Comparison of ENCODE assay signal across 16 cellular contexts in genomic region chr15:63012444-63012843, GRCh38. TPM values are rescaled to one million over a fixed set of nuclear protein-coding genes. Genes with fewer than 3 reads are reported as not detected.
A peak's percentile ranks its signal among the peaks of the same experiment; 100 is the strongest.
DNase-seq lines count a peak whose midpoint lies in the region; TF ChIP-seq lines count a peak whose summit lies in the region.
"Had no signal": no experiment of that assay in that cellular context is flagged by ENCODE, and none has a peak within 500 bp of the region (broad histone marks: within the 10 kb centered on the region; RNA-seq: fewer than 3 reads in every experiment).

No MANE protein-coding gene starts in this region.

- H3K18ac ChIP-seq in mesenchymal stem cell (ENCODE audit: low read depth in 1 of 2, low read length in 2 of 2) (peak overlapping the region in 1 of 2 experiments; percentile 26), trophoblast cell (ENCODE audit: low read length) (no peak overlapping the region)

- H3K27me3 ChIP-seq in mesenchymal stem cell (ENCODE audit: control insufficient read depth in 1 of 2, insufficient read depth in 1 of 2, low read length in 2 of 2) (no peaks in the 10 kb centered on the region), trophoblast cell (ENCODE audit: insufficient read depth, low read length) (no peaks in the 10 kb centered on the region)
- H3K27me3 ChIP-seq: BLaER1 treated with 17β-estradiol and CSF1 and Interleukin-3, amounts not matched to agents 10 nM and 100 nM had no signal

- H2BK5ac ChIP-seq in mesenchymal stem cell (ENCODE audit: low read depth, low read length, poor library complexity, severe bottlenecking) (no peak overlapping the region), trophoblast cell (ENCODE audit: low read depth, low read length, poor library complexity) (no peak overlapping the region)

- POLR2A ChIA-PET in HEK293 (lab: Yijun Ruan, JAX), result interaction anchor here (1.3 kb wide), 1 partner anchor 35 kb away, joined by 3 read pairs; no protein-coding TSS in a partner anchor

- H3K4me1 ChIP-seq in HEK293 (ENCODE audit: control insufficient read depth, insufficient read depth, low read length) (peaks cover 10% of the 10 kb centered on the region), mesenchymal stem cell (ENCODE audit: control insufficient read depth, insufficient read depth, low read depth, low read length) (peaks cover 21% of the 10 kb centered on the region), trophoblast cell (ENCODE audit: control insufficient read depth in 1 of 2, insufficient read depth in 2 of 2, low read length in 2 of 2) (peaks cover 16 to 27% of the 10 kb centered on the region in 2 experiments)
- H3K4me1 ChIP-seq: Caco-2 had no signal

- H2AFZ ChIP-seq in mesenchymal stem cell (ENCODE audit: low read depth, low read length) (no peak overlapping the region), trophoblast cell (ENCODE audit: insufficient read depth, low read length, poor library complexity) (no peak overlapping the region)

- CTCF ChIA-PET in HEK293 (lab: Yijun Ruan, JAX), result interaction anchor here (1.3 kb wide), 1 partner anchor 36 kb away, joined by 3 read pairs; no protein-coding TSS in a partner anchor

- H3K79me1 ChIP-seq in mesenchymal stem cell (replicated peaks; ENCODE audit: low read length, poor library complexity, severe bottlenecking) (no peaks in the 10 kb centered on the region), trophoblast cell (ENCODE audit: low read length) (peaks cover 52% of the 10 kb centered on the region)

- no peak overlapping the region for H3K14ac ChIP-seq in mesenchymal stem cell (ENCODE audit: low read length in 2 of 2)
- peak overlapping the region; percentile 56 for H3K14ac ChIP-seq in trophoblast cell (ENCODE audit: low read length)

- WGBS in mesenchymal stem cell, result 98% methylated on average over 6 of the region's 6 CpGs
- no CpG with 5 or more reads among the region's 6 CpGs for WGBS in trophoblast cell (ENCODE audit: extremely low coverage, insufficient coverage, insufficient read length)

- H3K4me3 ChIP-seq in HEK293 (ENCODE audit: low read depth, low read length), result no peak overlapping the region
- H3K4me3 ChIP-seq in mesenchymal stem cell (ENCODE audit: insufficient read depth in 1 of 2, low read depth in 1 of 2, low read length in 2 of 2), result no peak overlapping the region
- H3K4me3 ChIP-seq in trophoblast cell (ENCODE audit: low read depth, low read length), result no peak overlapping the region
- H3K4me3 ChIP-seq: A549; BLaER1 treated with 17β-estradiol and CSF1 and Interleukin-3, amounts not matched to agents 10 nM and 100 nM had no signal

- H2BK15ac ChIP-seq in mesenchymal stem cell (ENCODE audit: low read depth, poor library complexity, severe bottlenecking), result no peak overlapping the region

- no peak overlapping the region for H3K27ac ChIP-seq in HEK293 (ENCODE audit: extremely low read depth, low read depth, low read length)
- no peak overlapping the region for H3K27ac ChIP-seq in mesenchymal stem cell (ENCODE audit: low read length, poor library complexity, severe bottlenecking)
- no peak overlapping the region for H3K27ac ChIP-seq in trophoblast cell (ENCODE audit: low read depth, low read length)
- H3K27ac ChIP-seq: 22Rv1; BLaER1 treated with 17β-estradiol and CSF1 and Interleukin-3, amounts not matched to agents 10 nM and 100 nM; C4-2B had no signal

- no peak overlapping the region for H3K4me2 ChIP-seq in mesenchymal stem cell (ENCODE audit: low read length, poor library complexity, severe bottlenecking)
- no peak overlapping the region for H3K4me2 ChIP-seq in trophoblast cell (ENCODE audit: low read length)
- H3K4me2 ChIP-seq: BLaER1 treated with 17β-estradiol and CSF1 and Interleukin-3, amounts not matched to agents 10 nM and 100 nM had no signal

- peak overlapping the region; percentile 71 for H2AK5ac ChIP-seq in mesenchymal stem cell (ENCODE audit: low read length, severe bottlenecking)
- peak overlapping the region; percentile 38 for H2AK5ac ChIP-seq in trophoblast cell (ENCODE audit: low read length)

- no peak overlapping the region for H4K91ac ChIP-seq in mesenchymal stem cell (ENCODE audit: low read length)
- peak overlapping the region; percentile 60 for H4K91ac ChIP-seq in trophoblast cell (ENCODE audit: low read depth, low read length)

- DNase-seq in mesenchymal stem cell, result no peak
- DNase-seq in trophoblast cell, result no peak
- DNase-seq in NCI-H2029 (lab: John Stamatoyannopoulos, UW), result no peak
- no peak for DNase-seq in NCI-H2107 (lab: John Stamatoyannopoulos, UW)
- DNase-seq: AML-193; Caco-2; Calu3; CD4-positive, alpha-beta T cell; CD8-positive, alpha-beta T cell; DMS79 treated with DMSO at 0.1 percent for 48 hours; GF-D8 had no signal

- H3K23ac ChIP-seq in mesenchymal stem cell (ENCODE audit: low read length in 2 of 2) (no peak overlapping the region), trophoblast cell (ENCODE audit: low read length) (no peak overlapping the region)

- no peak overlapping the region for H4K8ac ChIP-seq in mesenchymal stem cell (ENCODE audit: low read length)
- no peak overlapping the region for H4K8ac ChIP-seq in trophoblast cell (ENCODE audit: low read depth, low read length)

- peaks cover 5% of the 10 kb centered on the region for H3K79me2 ChIP-seq in trophoblast cell (ENCODE audit: control insufficient read depth, insufficient read depth, low read length, poor library complexity)

- no peak overlapping the region for H3K4ac ChIP-seq in mesenchymal stem cell (ENCODE audit: low read depth in 1 of 2, low read length in 2 of 2)
- H3K4ac ChIP-seq in trophoblast cell (ENCODE audit: low read depth, low read length), result no peak overlapping the region

- H4K12ac ChIP-seq in trophoblast cell (ENCODE audit: low read depth, low read length), result no peak overlapping the region

- no peak for TF ChIP-seq CTCF in HEK293 (tag by site-specific recombination; IDR thresholded peaks at IDR 0.05)

- H2BK12ac ChIP-seq in mesenchymal stem cell (ENCODE audit: low read length in 2 of 2), result peak overlapping the region in 1 of 2 experiments; percentile 40
- H2BK12ac ChIP-seq in trophoblast cell (ENCODE audit: low read length), result peak overlapping the region; percentile 97

- no peak overlapping the region for H3K9ac ChIP-seq in mesenchymal stem cell (ENCODE audit: low read length)
- no peak overlapping the region for H3K9ac ChIP-seq in trophoblast cell (ENCODE audit: low read length)
- H3K9ac ChIP-seq: BLaER1 treated with 17β-estradiol and CSF1 and Interleukin-3, amounts not matched to agents 10 nM and 100 nM had no signal

- no peaks in the 10 kb centered on the region for H3K36me3 ChIP-seq in HEK293 (ENCODE audit: control insufficient read depth in 2 of 2, insufficient read depth in 1 of 2, low read length in 2 of 2)
- H3K36me3 ChIP-seq in mesenchymal stem cell (ENCODE audit: control insufficient read depth in 1 of 2, insufficient read depth in 2 of 2, low read depth in 1 of 2, low read length in 2 of 2), result no peaks in the 10 kb centered on the region
- H3K36me3 ChIP-seq in trophoblast cell (ENCODE audit: control insufficient read depth in 1 of 2, insufficient read depth in 2 of 2, low read length in 2 of 2), result no peaks in the 10 kb centered on the region
- H3K36me3 ChIP-seq: BLaER1 treated with 17β-estradiol and CSF1 and Interleukin-3, amounts not matched to agents 10 nM and 100 nM had no signal

- H2BK120ac ChIP-seq in mesenchymal stem cell (ENCODE audit: low read depth, low read length), result no peak overlapping the region
- peak overlapping the region; percentile 84 for H2BK120ac ChIP-seq in trophoblast cell (ENCODE audit: insufficient read depth, low read length, poor library complexity)

- H3K9me3 ChIP-seq in HEK293 (ENCODE audit: control insufficient read depth, insufficient read depth, low read depth, low read length) (no peaks in the 10 kb centered on the region), mesenchymal stem cell (ENCODE audit: control insufficient read depth, low read length) (no peaks in the 10 kb centered on the region), trophoblast cell (ENCODE audit: insufficient read depth, low read depth, low read length) (peaks cover 2% of the 10 kb centered on the region)
- H3K9me3 ChIP-seq: BLaER1 treated with 17β-estradiol and CSF1 and Interleukin-3, amounts not matched to agents 10 nM and 100 nM; Caco-2 had no signal

TF ChIP-seq in HEK293, 187 proteins besides CTCF, POLR2A, EP300 and RAD21 (continues in another document):
- TF ChIP-seq ZNF645 (tag by site-specific recombination; IDR thresholded peaks at IDR 0.05) (no peak), ZNF510 (tag by site-specific recombination; IDR thresholded peaks at IDR 0.05; ENCODE audit: insufficient replicate concordance) (no peak)

RNA-seq across cellular contexts. Expression of gene TPM1, which starts 30.1 kb away (rescaled TPM):
- polyA plus RNA-seq in mesenchymal stem cell (2013, experiment 1 of 2), result 825 TPM
- polyA plus RNA-seq in mesenchymal stem cell (2013, experiment 2 of 2), result 826 TPM
- polyA plus RNA-seq in trophoblast cell (2013), result 3,520 and 3,660 TPM in 2 replicates
